8 cellular contexts compared by ENCODE assay signal in the genomic region with DNA sequence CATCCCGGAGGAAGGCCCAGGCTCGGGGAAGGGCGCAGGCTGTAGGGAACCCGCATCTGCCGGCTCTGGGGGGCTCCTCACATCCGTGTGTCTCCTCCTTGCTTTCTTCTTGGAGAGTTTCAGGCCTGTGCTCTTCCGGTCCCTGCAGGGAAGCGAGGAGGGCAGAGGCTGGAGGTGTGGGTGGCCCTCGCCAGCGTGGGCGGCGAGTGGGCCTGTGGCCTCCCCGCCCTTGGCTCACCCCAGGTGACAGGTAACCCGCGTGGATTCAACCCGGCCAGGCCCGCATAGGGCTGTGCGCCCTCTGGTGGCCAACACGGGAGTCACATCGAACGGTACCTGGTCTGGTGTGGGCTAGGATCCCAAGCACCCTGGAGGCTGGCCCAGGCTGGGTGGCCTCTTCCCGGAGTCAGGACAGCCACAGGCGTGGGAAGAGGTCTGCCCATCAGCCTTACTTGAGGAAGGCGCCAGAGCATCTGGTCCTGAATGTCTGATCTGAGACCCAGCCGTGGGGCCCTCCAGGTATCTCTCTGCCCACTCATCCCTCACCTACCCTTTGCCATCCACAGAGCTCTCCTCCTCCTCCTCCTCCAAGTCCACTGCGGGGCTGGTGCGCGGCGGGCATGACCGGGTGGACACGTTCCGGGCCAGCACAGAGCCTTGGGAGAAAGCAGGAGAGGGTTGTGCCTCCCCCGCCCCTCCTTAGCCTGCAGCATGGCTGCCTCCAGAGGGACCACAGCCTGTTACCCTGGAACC. TPM values are rescaled to one million over a fixed set of nuclear protein-coding genes. Genes with fewer than 3 reads are reported as not detected.
A peak's percentile ranks its signal among the peaks of the same experiment; 100 is the strongest.
DNase-seq lines count a peak whose midpoint lies in the region; ATAC-seq and TF ChIP-seq lines count a peak whose summit lies in the region.

No MANE protein-coding gene starts in this region.

- H3K9me3 ChIP-seq in sigmoid colon: no peaks in the 10 kb centered on the region

- H3K4me3 ChIP-seq in sigmoid colon: no peak overlapping the region

- peak; percentile 51 to 88 (median 81) for TF ChIP-seq CTCF in sigmoid colon (IDR thresholded peaks at IDR 0.05)

- TF ChIP-seq POLR2A in sigmoid colon (IDR thresholded peaks at IDR 0.05): no peak

- no peak for TF ChIP-seq EP300 in sigmoid colon (IDR thresholded peaks at IDR 0.05)

- H3K27ac ChIP-seq in sigmoid colon: no peak overlapping the region

- ATAC-seq in HG02623 (IDR thresholded peaks at IDR 0.05; ENCODE audit: unreplicated experiment) (peak; percentile 47), GM18867 (IDR thresholded peaks at IDR 0.05; ENCODE audit: unreplicated experiment) (no peak), HG02840 (IDR thresholded peaks at IDR 0.05; ENCODE audit: low FRiP score, unreplicated experiment) (no peak)

- peaks cover 0 to 6% (median 0%) of the 10 kb centered on the region in 4 donors for H3K36me3 ChIP-seq in sigmoid colon

- peaks cover 0 to 5% (median 0%) of the 10 kb centered on the region in 4 donors for H3K4me1 ChIP-seq in sigmoid colon

- WGBS in sigmoid colon, 2 donors: 12 to 29% methylated on average over 33 of the region's 33 CpGs

- DNase-seq in DMS153 (lab: John Stamatoyannopoulos, UW): peak; percentile 28
- DNase-seq in SK-N-DZ (ENCODE audit: low spot score): peak; percentile 57
- DNase-seq in activated naive CD4-positive, alpha-beta T cell (lab: John Stamatoyannopoulos, UW): peak; percentile 55 to 79 (median 74)
- peak; percentile 89 for DNase-seq in cardiac septum (ENCODE audit: low spot score)
- no peak for DNase-seq in sigmoid colon

- H3K27me3 ChIP-seq in sigmoid colon: no peaks in the 10 kb centered on the region

- intact Hi-C loops in cardiac septum (cut with DNase I) (no loop called here), sigmoid colon (cut with DNase I) (no loop called here)

RNA-seq across cellular contexts. Expression of gene TNFRSF25, which starts 9.6 kb away (rescaled TPM):
- polyA plus RNA-seq in SK-N-DZ (2014; cell fraction: cytosol; rRNA removed): 5.9 and 6.6 TPM in 2 replicates
- 53.5 and 71.1 TPM in 2 replicates for polyA plus RNA-seq in SK-N-DZ (2014; cell fraction: nucleus; rRNA removed)
- 8.5 TPM for total RNA-seq in cardiac septum
- total RNA-seq in sigmoid colon: 10 to 100 TPM in 1 of 4 donors, 1 to 10 TPM in 3; 2.5 to 11.6 (median 5.5) TPM
- 10 to 100 TPM in 1 of 3 donors, 1 to 10 TPM in 2; 3.5 to 65.9 (median 7.8) TPM for polyA plus RNA-seq in sigmoid colon

RNA-seq across cellular contexts. Expression of gene PLEKHG5, which starts 15.9 kb away (rescaled TPM):
- polyA plus RNA-seq in SK-N-DZ (2014; cell fraction: cytosol; rRNA removed): 4.5 and 5.1 TPM in 2 replicates
- polyA plus RNA-seq in SK-N-DZ (2014; cell fraction: nucleus; rRNA removed): 25.6 and 27.2 TPM in 2 replicates
- total RNA-seq in cardiac septum (14.9 TPM), sigmoid colon (1 to 10 TPM; 2.5 to 7.5 (median 5.2) TPM)
- 10 to 100 TPM in 1 of 3 donors, 1 to 10 TPM in 2; 4.2 to 18.8 (median 5.4) TPM for polyA plus RNA-seq in sigmoid colon

RNA-seq across cellular contexts. Expression of gene ESPN, which starts 51.0 kb away (rescaled TPM):
- 0.20 TPM in 1 of 2 replicates, not detected in the other for polyA plus RNA-seq in SK-N-DZ (2014; cell fraction: cytosol; rRNA removed)
- polyA plus RNA-seq in SK-N-DZ (2014; cell fraction: nucleus; rRNA removed): 0.15 TPM in 1 of 2 replicates, not detected in the other
- total RNA-seq in cardiac septum (0.32 TPM), sigmoid colon (1 to 10 TPM in 1 of 4 donors, under 1 TPM in 1, not detected in 2; 0.55 to 1.3 TPM)
- polyA plus RNA-seq in sigmoid colon: 100 to 1,000 TPM in 2 of 3 donors, 10 to 100 TPM in 1; 86.5 to 202 (median 117) TPM

RNA-seq across cellular contexts. Expression of gene HES2, which starts 55.8 kb away (rescaled TPM):
- polyA plus RNA-seq in SK-N-DZ (2014; cell fraction: cytosol; rRNA removed): 0.48 TPM in 1 of 2 replicates, not detected in the other
- polyA plus RNA-seq in SK-N-DZ (2014; cell fraction: nucleus; rRNA removed): 0.13 and 1.3 TPM in 2 replicates
- total RNA-seq in cardiac septum (not detected), sigmoid colon (not detected)
- polyA plus RNA-seq in sigmoid colon: 10 to 100 TPM; 10.7 to 27.0 (median 19.9) TPM
